ENCODE assay signal across 8 cellular contexts in the genomic region with DNA sequence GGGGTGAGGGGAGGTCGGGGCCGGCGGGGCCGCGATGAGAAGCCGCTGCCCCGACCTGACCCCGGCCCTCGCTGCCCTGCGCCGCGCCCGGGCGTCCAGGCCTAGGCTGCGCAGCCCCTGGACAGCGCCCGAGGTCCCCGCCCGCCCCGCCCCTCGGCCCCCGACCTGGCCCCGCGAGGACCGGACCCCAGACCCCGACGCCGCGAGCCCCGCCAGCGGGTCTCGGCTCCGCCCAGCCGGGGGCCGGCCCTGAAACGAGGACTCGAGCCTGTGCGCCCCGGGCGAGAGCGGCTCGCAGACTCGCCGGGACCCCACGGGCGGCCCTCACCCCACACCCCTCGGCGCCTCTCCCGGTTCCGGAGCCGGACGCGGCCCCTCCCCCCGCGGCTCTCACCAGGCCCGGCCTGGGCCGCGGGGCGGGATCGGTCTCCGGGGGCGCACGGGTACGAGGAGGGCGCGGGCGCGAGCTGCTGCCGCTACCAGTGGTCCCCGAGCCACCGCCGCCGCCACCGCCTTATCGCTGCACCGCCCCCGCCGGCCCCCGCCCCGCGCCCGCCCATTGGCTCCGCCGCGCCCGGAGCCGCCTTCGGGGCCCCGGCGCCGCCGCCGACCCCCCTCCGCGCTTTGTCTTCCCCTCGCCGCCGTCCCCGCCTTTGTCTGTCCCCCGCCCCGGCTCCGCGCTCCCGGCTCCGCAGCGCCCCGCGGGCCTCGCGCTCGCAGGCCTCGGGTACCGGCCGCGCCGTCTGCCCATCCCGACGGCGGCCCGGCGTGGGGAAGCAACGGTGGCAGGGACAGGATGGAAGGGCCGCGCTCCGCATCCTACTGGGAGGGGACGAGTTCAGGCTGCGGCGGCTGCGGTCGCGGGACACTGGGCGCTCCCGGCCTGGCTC. TPM values are rescaled to one million over a fixed set of nuclear protein-coding genes. Genes with fewer than 3 reads are reported as not detected.
DNase-seq lines count a peak whose midpoint lies in the region; ATAC-seq and TF ChIP-seq lines count a peak whose summit lies in the region.

A gene (minus strand): TSS at position 488 of the 890 bp plus-strand sequence. CDS start 827 bp downstream, outside the sequence.

- peaks cover 51 to 55% of the 10 kb centered on the region in 2 donors for H3K4me1 Mint-ChIP-seq in natural killer cell treated with Interleukin-12 subunit alpha and Interleukin-12 subunit beta and Interleukin-15 and Interleukin-18, amount 100 ng/mL, for 72 hours (ENCODE audit: low read depth in 2 of 2)
- H3K4me1 Mint-ChIP-seq in stimulated activated naive CD8-positive, alpha-beta T cell treated with anti-CD3 and anti-CD28 coated beads, Interleukin-15, amount 100 ng/mL, for 72 hours, result peaks cover 62% of the 10 kb centered on the region

- no peaks in the 10 kb centered on the region for H3K9me3 Mint-ChIP-seq in natural killer cell treated with Interleukin-12 subunit alpha and Interleukin-12 subunit beta and Interleukin-15 and Interleukin-18, amount 100 ng/mL, for 72 hours
- no peaks in the 10 kb centered on the region for H3K9me3 Mint-ChIP-seq in stimulated activated naive CD8-positive, alpha-beta T cell treated with anti-CD3 and anti-CD28 coated beads, Interleukin-15, amount 100 ng/mL, for 72 hours

- no peaks in the 10 kb centered on the region for H3K27me3 Mint-ChIP-seq in natural killer cell treated with Interleukin-12 subunit alpha and Interleukin-12 subunit beta and Interleukin-15 and Interleukin-18, amount 100 ng/mL, for 72 hours
- no peaks in the 10 kb centered on the region for H3K27me3 Mint-ChIP-seq in stimulated activated naive CD8-positive, alpha-beta T cell treated with anti-CD3 and anti-CD28 coated beads, Interleukin-15, amount 100 ng/mL, for 72 hours

- peak; percentile 4 for ATAC-seq in HG03025 (IDR thresholded peaks at IDR 0.05; ENCODE audit: low FRiP score, unreplicated experiment)
- peak; percentile 14 for ATAC-seq in esophagus mucosa
- ATAC-seq in natural killer cell treated with Interleukin-12 subunit alpha and Interleukin-12 subunit beta and Interleukin-15 and Interleukin-18, amount 100 ng/mL, for 72 hours, result peak; percentile 48 to 71
- peak; percentile 26 for ATAC-seq in stimulated activated naive CD8-positive, alpha-beta T cell treated with anti-CD3 and anti-CD28 coated beads, Interleukin-15, amount 100 ng/mL, for 72 hours
- ATAC-seq in GM18873 (IDR thresholded peaks at IDR 0.05; ENCODE audit: low FRiP score, unreplicated experiment), result no peak

- peak; percentile 21 for DNase-seq in NCI-H82 treated with DMSO at 0.1 percent for 48 hours (lab: John Stamatoyannopoulos, UW; ENCODE audit: unreplicated experiment)
- peak; percentile 83 for DNase-seq in activated T-cell treated with anti-CD3 and anti-CD28 coated beads for 1 hour (ENCODE audit: low read depth)
- peak; percentile 84 for DNase-seq in natural killer cell treated with Interleukin-12 subunit alpha and Interleukin-12 subunit beta and Interleukin-15 and Interleukin-18, amount 100 ng/mL, for 72 hours (ENCODE audit: low spot score)
- peak; percentile 80 to 85 for DNase-seq in stimulated activated naive CD8-positive, alpha-beta T cell treated with anti-CD3 and anti-CD28 coated beads, Interleukin-15, amount 100 ng/mL, for 72 hours

- peak within 1 kb of the TSS; percentile 91 for H3K4me3 ChIP-seq in GM12875 (ENCODE audit: low read depth, low read length)

- TF ChIP-seq CTCF in GM12875 (IDR thresholded peaks at IDR 0.05; ENCODE audit: borderline replicate concordance, insufficient read depth, low read depth, low read length), result no peak

- peak within 1 kb of the TSS; percentile 90 for H3K4me3 Mint-ChIP-seq in natural killer cell treated with Interleukin-12 subunit alpha and Interleukin-12 subunit beta and Interleukin-15 and Interleukin-18, amount 100 ng/mL, for 72 hours
- H3K4me3 Mint-ChIP-seq in stimulated activated naive CD8-positive, alpha-beta T cell treated with anti-CD3 and anti-CD28 coated beads, Interleukin-15, amount 100 ng/mL, for 72 hours, result peak within 1 kb of the TSS; percentile 92 to 98

- H3K36me3 Mint-ChIP-seq in natural killer cell treated with Interleukin-12 subunit alpha and Interleukin-12 subunit beta and Interleukin-15 and Interleukin-18, amount 100 ng/mL, for 72 hours, result peaks cover 5% of the 10 kb centered on the region

- peak within 1 kb of the TSS; percentile 92 to 95 for H3K27ac Mint-ChIP-seq in natural killer cell treated with Interleukin-12 subunit alpha and Interleukin-12 subunit beta and Interleukin-15 and Interleukin-18, amount 100 ng/mL, for 72 hours
- peak within 1 kb of the TSS; percentile 98 to 99 for H3K27ac Mint-ChIP-seq in stimulated activated naive CD8-positive, alpha-beta T cell treated with anti-CD3 and anti-CD28 coated beads, Interleukin-15, amount 100 ng/mL, for 72 hours

RNA-seq across cellular contexts. Expression of the gene that starts here (rescaled TPM):
- 2.8 TPM for total RNA-seq in esophagus mucosa
- total RNA-seq in natural killer cell treated with Interleukin-12 subunit alpha and Interleukin-12 subunit beta and Interleukin-15 and Interleukin-18, amount 100 ng/mL, for 72 hours, result 100 to 1,000 TPM; 114 to 185 TPM

Comparison
In these comparisons a context has a peak if more than half of its experiments do, and no peak if none do; other contexts are left out.
1. RNA of the gene that starts here (total RNA-seq): 114 to 185 TPM in natural killer cell treated with Interleukin-12 subunit alpha and Interleukin-12 subunit beta and Interleukin-15 and Interleukin-18, amount 100 ng/mL, for 72 hours; 2.8 TPM in esophagus mucosa (single experiment); every median in the first group is over 10 times any median in the second.
2. DNase-seq: peak in every context shown above with its lines; median percentile 84 in natural killer cell treated with Interleukin-12 subunit alpha and Interleukin-12 subunit beta and Interleukin-15 and Interleukin-18, amount 100 ng/mL, for 72 hours; 83 in activated T-cell treated with anti-CD3 and anti-CD28 coated beads for 1 hour; 82 in stimulated activated naive CD8-positive, alpha-beta T cell treated with anti-CD3 and anti-CD28 coated beads, Interleukin-15, amount 100 ng/mL, for 72 hours; 21 in NCI-H82 treated with DMSO at 0.1 percent for 48 hours.